24 cellular contexts compared by ENCODE assay signal in the genomic region with DNA sequence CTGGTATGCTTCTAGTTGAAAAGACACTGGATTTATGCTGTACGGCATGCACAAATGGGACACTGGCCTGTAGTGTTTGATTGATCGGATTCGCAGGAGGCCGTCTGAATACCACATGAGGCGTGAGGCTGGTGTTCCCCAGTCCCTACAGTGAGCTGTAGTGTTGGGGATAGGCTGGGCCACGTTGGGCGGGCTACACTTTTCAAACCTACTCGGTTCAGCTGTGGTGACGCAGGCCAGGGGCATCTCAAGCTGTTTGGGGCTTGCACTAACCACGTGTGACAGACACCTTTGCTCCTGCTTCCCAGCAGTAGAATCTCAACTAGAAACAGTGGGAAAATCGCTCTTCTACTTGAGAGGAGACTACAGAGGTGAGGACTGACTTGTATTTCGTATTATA.
DNase-seq lines count a peak whose midpoint lies in the region; ATAC-seq, FAIRE-seq and TF ChIP-seq lines count a peak whose summit lies in the region.
"Had no signal": no experiment of that assay in that cellular context is flagged by ENCODE, and none has a peak within 500 bp of the region (broad histone marks: within the 10 kb centered on the region; RNA-seq: fewer than 3 reads in every experiment).

No MANE protein-coding gene starts in this region.

- H3K4me1 Mint-ChIP-seq in WTC11 (peaks cover 31% of the 10 kb centered on the region), natural killer cell (peaks cover 11 to 15% of the 10 kb centered on the region in 2 donors)
- H3K4me1 Mint-ChIP-seq: CD4-positive, alpha-beta memory T cell; CD4-positive, CD25-positive, alpha-beta regulatory T cell had no signal

- in situ Hi-C loops in GM13977 (cut with MboI; ENCODE audit: low pct_unique_long_range_greater_than_20kb, low sequenced_read_pairs, unreplicated experiment), result no loop called here

- peak; percentile 18 for FAIRE-seq in GM19239 (lab: Jason Lieb, UNC)
- FAIRE-seq: A549, GM12878, GM12892 had no signal

- H3K4me3 Mint-ChIP-seq in WTC11 (no peak overlapping the region), natural killer cell (no peak overlapping the region)
- H3K4me3 Mint-ChIP-seq: CD14-positive monocyte; CD4-positive, alpha-beta memory T cell; CD4-positive, CD25-positive, alpha-beta regulatory T cell; CD8-positive, alpha-beta memory T cell had no signal

- H3K27ac Mint-ChIP-seq in WTC11 (no peak overlapping the region), natural killer cell (no peak overlapping the region)
- H3K27ac Mint-ChIP-seq: CD14-positive monocyte; CD4-positive, alpha-beta memory T cell; CD4-positive, CD25-positive, alpha-beta regulatory T cell had no signal

- H3K36me3 Mint-ChIP-seq in WTC11 (no peaks in the 10 kb centered on the region), natural killer cell (no peaks in the 10 kb centered on the region)
- H3K36me3 Mint-ChIP-seq: CD14-positive monocyte; CD4-positive, alpha-beta memory T cell; CD4-positive, CD25-positive, alpha-beta regulatory T cell; CD8-positive, alpha-beta memory T cell had no signal

- no peaks in the 10 kb centered on the region for H3K27me3 Mint-ChIP-seq in WTC11 (ENCODE audit: low read depth)
- no peaks in the 10 kb centered on the region for H3K27me3 Mint-ChIP-seq in natural killer cell (ENCODE audit: low read depth in 2 of 2)
- H3K27me3 Mint-ChIP-seq: CD4-positive, alpha-beta memory T cell; CD4-positive, CD25-positive, alpha-beta regulatory T cell had no signal

- DNase-seq in GM19239 (ENCODE audit: insufficient read length, low spot score) (no peak), WTC11 (ENCODE audit: low spot score) (peak; percentile 8), natural killer cell (no peak), retina (peak; percentile 9), glomerular visceral epithelial cell (ENCODE audit: extremely low spot score) (no peak), AML-193 (lab: John Stamatoyannopoulos, UW) (no peak), GM13977 (ENCODE audit: low spot score) (no peak)
- DNase-seq: BE2C; C1 segment of cervical spinal cord; CD4-positive, alpha-beta memory T cell; CD4-positive, CD25-positive, alpha-beta regulatory T cell; CD8-positive, alpha-beta memory T cell; COR-L47; DMS 273 treated with DMSO at 0.1 percent for 48 hours; DMS153; DMS53; DMS79; DND-41; EL; GDM1 had no signal

- no peak for TF ChIP-seq CTCF in WTC11 (IDR thresholded peaks at IDR 0.05)
- no peak for TF ChIP-seq CTCF in natural killer cell (IDR thresholded peaks at IDR 0.05)
- TF ChIP-seq CTCF in GM13977 (IDR thresholded peaks at IDR 0.05; ENCODE audit: extremely low read depth, insufficient read depth, missing control alignments), result no peak

- H3K9me3 Mint-ChIP-seq in WTC11 (no peaks in the 10 kb centered on the region), natural killer cell (no peaks in the 10 kb centered on the region)
- H3K9me3 Mint-ChIP-seq: CD14-positive monocyte; CD4-positive, alpha-beta memory T cell had no signal

- POLR2A ChIA-PET in WTC11 (lab: Charles Lee), result no interaction called here

- CTCF ChIA-PET in WTC11 (lab: Charles Lee), result no interaction called here

- ATAC-seq in WTC11 (no peak; the same call in 1 of the 2 replicates), natural killer cell (peak in 2 of 3 donors; percentile 62 to 80)
- ATAC-seq: A549, GM12878 had no signal

- intact Hi-C loops in natural killer cell (cut with micrococcal nuclease), result no loop called here

TF ChIP-seq in WTC11, 78 proteins besides CTCF, POLR2A, EP300 and RAD21:
- TF ChIP-seq, protein P1, sequence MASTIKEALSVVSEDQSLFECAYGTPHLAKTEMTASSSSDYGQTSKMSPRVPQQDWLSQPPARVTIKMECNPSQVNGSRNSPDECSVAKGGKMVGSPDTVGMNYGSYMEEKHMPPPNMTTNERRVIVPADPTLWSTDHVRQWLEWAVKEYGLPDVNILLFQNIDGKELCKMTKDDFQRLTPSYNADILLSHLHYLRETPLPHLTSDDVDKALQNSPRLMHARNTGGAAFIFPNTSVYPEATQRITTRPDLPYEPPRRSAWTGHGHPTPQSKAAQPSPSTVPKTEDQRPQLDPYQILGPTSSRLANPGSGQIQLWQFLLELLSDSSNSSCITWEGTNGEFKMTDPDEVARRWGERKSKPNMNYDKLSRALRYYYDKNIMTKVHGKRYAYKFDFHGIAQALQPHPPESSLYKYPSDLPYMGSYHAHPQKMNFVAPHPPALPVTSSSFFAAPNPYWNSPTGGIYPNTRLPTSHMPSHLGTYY (CRISPR knock-in tag; IDR thresholded peaks at IDR 0.05), result no peak
- no peak for TF ChIP-seq OVOL2 (CRISPR knock-in tag; IDR thresholded peaks at IDR 0.05; ENCODE audit: borderline replicate concordance)
- TF ChIP-seq, protein P2, sequence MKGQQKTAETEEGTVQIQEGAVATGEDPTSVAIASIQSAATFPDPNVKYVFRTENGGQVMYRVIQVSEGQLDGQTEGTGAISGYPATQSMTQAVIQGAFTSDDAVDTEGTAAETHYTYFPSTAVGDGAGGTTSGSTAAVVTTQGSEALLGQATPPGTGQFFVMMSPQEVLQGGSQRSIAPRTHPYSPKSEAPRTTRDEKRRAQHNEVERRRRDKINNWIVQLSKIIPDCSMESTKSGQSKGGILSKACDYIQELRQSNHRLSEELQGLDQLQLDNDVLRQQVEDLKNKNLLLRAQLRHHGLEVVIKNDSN (CRISPR knock-in tag; IDR thresholded peaks at IDR 0.05), result no peak
- TF ChIP-seq SMAD4 (CRISPR knock-in tag; IDR thresholded peaks at IDR 0.05), result no peak
- TF ChIP-seq SP1 (CRISPR knock-in tag; conservative IDR thresholded peaks at IDR 0.05), result no peak
- TF ChIP-seq, protein P3, sequence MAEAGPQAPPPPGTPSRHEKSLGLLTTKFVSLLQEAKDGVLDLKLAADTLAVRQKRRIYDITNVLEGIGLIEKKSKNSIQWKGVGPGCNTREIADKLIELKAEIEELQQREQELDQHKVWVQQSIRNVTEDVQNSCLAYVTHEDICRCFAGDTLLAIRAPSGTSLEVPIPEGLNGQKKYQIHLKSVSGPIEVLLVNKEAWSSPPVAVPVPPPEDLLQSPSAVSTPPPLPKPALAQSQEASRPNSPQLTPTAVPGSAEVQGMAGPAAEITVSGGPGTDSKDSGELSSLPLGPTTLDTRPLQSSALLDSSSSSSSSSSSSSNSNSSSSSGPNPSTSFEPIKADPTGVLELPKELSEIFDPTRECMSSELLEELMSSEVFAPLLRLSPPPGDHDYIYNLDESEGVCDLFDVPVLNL (CRISPR knock-in tag; IDR thresholded peaks at IDR 0.05; ENCODE audit: borderline replicate concordance, low read depth), result no peak
- TF ChIP-seq, protein P4, sequence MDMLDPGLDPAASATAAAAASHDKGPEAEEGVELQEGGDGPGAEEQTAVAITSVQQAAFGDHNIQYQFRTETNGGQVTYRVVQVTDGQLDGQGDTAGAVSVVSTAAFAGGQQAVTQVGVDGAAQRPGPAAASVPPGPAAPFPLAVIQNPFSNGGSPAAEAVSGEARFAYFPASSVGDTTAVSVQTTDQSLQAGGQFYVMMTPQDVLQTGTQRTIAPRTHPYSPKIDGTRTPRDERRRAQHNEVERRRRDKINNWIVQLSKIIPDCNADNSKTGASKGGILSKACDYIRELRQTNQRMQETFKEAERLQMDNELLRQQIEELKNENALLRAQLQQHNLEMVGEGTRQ (CRISPR knock-in tag; IDR thresholded peaks at IDR 0.05), result no peak
- TF ChIP-seq RORB (CRISPR knock-in tag; IDR thresholded peaks at IDR 0.05), result no peak
- TF ChIP-seq, protein P5, sequence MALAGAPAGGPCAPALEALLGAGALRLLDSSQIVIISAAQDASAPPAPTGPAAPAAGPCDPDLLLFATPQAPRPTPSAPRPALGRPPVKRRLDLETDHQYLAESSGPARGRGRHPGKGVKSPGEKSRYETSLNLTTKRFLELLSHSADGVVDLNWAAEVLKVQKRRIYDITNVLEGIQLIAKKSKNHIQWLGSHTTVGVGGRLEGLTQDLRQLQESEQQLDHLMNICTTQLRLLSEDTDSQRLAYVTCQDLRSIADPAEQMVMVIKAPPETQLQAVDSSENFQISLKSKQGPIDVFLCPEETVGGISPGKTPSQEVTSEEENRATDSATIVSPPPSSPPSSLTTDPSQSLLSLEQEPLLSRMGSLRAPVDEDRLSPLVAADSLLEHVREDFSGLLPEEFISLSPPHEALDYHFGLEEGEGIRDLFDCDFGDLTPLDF (CRISPR knock-in tag; IDR thresholded peaks at IDR 0.05), result no peak
- TF ChIP-seq, protein P6, sequence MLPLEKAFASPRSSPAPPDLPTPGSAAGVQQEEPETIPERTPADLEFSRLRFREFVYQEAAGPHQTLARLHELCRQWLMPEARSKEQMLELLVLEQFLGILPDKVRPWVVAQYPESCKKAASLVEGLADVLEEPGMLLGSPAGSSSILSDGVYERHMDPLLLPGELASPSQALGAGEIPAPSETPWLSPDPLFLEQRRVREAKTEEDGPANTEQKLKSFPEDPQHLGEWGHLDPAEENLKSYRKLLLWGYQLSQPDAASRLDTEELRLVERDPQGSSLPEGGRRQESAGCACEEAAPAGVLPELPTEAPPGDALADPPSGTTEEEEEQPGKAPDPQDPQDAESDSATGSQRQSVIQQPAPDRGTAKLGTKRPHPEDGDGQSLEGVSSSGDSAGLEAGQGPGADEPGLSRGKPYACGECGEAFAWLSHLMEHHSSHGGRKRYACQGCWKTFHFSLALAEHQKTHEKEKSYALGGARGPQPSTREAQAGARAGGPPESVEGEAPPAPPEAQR (CRISPR knock-in tag; IDR thresholded peaks at IDR 0.05), result no peak
- TF ChIP-seq, protein P7, sequence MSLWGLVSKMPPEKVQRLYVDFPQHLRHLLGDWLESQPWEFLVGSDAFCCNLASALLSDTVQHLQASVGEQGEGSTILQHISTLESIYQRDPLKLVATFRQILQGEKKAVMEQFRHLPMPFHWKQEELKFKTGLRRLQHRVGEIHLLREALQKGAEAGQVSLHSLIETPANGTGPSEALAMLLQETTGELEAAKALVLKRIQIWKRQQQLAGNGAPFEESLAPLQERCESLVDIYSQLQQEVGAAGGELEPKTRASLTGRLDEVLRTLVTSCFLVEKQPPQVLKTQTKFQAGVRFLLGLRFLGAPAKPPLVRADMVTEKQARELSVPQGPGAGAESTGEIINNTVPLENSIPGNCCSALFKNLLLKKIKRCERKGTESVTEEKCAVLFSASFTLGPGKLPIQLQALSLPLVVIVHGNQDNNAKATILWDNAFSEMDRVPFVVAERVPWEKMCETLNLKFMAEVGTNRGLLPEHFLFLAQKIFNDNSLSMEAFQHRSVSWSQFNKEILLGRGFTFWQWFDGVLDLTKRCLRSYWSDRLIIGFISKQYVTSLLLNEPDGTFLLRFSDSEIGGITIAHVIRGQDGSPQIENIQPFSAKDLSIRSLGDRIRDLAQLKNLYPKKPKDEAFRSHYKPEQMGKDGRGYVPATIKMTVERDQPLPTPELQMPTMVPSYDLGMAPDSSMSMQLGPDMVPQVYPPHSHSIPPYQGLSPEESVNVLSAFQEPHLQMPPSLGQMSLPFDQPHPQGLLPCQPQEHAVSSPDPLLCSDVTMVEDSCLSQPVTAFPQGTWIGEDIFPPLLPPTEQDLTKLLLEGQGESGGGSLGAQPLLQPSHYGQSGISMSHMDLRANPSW (CRISPR knock-in tag; conservative IDR thresholded peaks at IDR 0.05; ENCODE audit: low read depth), result no peak
- TF ChIP-seq NR1H2 (CRISPR knock-in tag; IDR thresholded peaks at IDR 0.05), result no peak
- no peak for TF ChIP-seq ELF4 (CRISPR knock-in tag; IDR thresholded peaks at IDR 0.05; ENCODE audit: low read depth)

Comparison
In these comparisons a context has a peak if more than half of its experiments do, and no peak if none do; other contexts are left out.
1. DNase-seq: peak in WTC11 (single experiment) and retina (single experiment); none in GM19239 (single experiment), natural killer cell (single experiment), glomerular visceral epithelial cell (single experiment), AML-193 (0 of 2) and GM13977 (single experiment).